Comparison of ENCODE assay signal across 24 cellular contexts in the genomic region with DNA sequence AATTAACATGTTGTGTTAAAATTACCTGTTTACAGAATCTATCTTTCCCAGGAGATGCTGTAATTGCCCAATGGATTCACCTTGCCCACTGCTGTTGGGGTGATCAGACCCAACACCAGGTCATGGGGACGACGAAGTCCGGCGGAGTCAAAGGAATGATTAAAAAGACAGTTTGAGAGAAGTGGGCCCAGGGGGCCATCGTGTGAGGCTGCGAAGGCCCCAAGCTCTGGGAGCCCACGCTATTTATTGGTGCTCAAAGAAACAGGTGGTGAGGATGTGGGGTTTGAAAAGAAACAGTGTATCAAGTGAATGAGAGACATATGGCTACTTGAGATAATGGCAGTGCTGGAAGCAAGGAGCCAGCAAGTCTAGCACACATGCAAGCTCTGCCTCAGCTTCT. TPM values are rescaled to one million over a fixed set of nuclear protein-coding genes. Genes with fewer than 3 reads are reported as not detected.
"Had no signal": no experiment of that assay in that cellular context is flagged by ENCODE, and none has a peak within 500 bp of the region (broad histone marks: within the 10 kb centered on the region; RNA-seq: fewer than 3 reads in every experiment).

No MANE protein-coding gene starts in this region.

- H3K4me3 ChIP-seq: ascending aorta, breast epithelium, esophagus muscularis mucosa, gastroesophageal sphincter, heart right ventricle, left lung, mucosa of descending colon, tibial nerve, vagina had no signal

- H3K4me1 ChIP-seq: ascending aorta, breast epithelium, esophagus muscularis mucosa, gastroesophageal sphincter, left lung, vagina had no signal

- H3K9me3 ChIP-seq: ascending aorta, breast epithelium, esophagus muscularis mucosa, gastroesophageal sphincter, heart right ventricle, left lung, mucosa of descending colon, tibial nerve, vagina had no signal

- H3K27ac ChIP-seq: ascending aorta, breast epithelium, esophagus muscularis mucosa, gastroesophageal sphincter, heart right ventricle, left lung, tibial nerve, vagina, VCaP had no signal

- DNase-seq: activated CD4-positive, alpha-beta T cell treated with anti-CD3 and anti-CD28 coated beads for 1 hour; activated CD8-positive, alpha-beta memory T cell treated with anti-CD3 and anti-CD28 coated beads for 24 hours; activated CD8-positive, alpha-beta memory T cell treated with anti-CD3 and anti-CD28 coated beads, Interleukin-2, amount 50 U/mL, for 48 hours; activated effector memory CD4-positive, alpha-beta T cell treated with Interleukin-2 at 50 U/mL for 16 hours; activated T-cell treated with anti-CD3 and anti-CD28 coated beads, Interleukin-2, amount 50 U/mL, for 48 hours; cerebellar nuclear complex; effector CD4-positive, alpha-beta T cell; heart right ventricle; left lung; mammary epithelial cell; mucosa of descending colon; naive B cell; stimulated activated CD4-positive, alpha-beta T cell treated with anti-CD3 and anti-CD28 coated beads, Interleukin-2, amount 100 ng/mL, for 24 hours; stimulated activated naive CD8-positive, alpha-beta T cell treated with anti-CD3 and anti-CD28 coated beads, Interleukin-15, Interleukin-2, amounts not matched to agents 100 U/mL and 50 U/mL, for 24 hours; substantia nigra had no signal

- H3K36me3 ChIP-seq: ascending aorta, breast epithelium, esophagus muscularis mucosa, gastroesophageal sphincter, heart right ventricle, left lung, tibial nerve, vagina had no signal

- H3K27me3 ChIP-seq: ascending aorta, breast epithelium, left lung, tibial nerve, vagina had no signal

- ATAC-seq: gastroesophageal sphincter; heart right ventricle; left lung; mucosa of descending colon; stimulated activated naive CD8-positive, alpha-beta T cell treated with anti-CD3 and anti-CD28 coated beads, Interleukin-15, Interleukin-2, amounts not matched to agents 100 U/mL and 50 U/mL, for 24 hours had no signal

RNA-seq across cellular contexts. Expression of gene L1TD1, which starts 16.3 kb away (rescaled TPM):
- total RNA-seq: ascending aorta, endothelial cell of umbilical vein, osteoblast, vagina had no signal
